ENCODE assay signal across 17 cellular contexts in genomic region chr2:137507237-137507636, GRCh38.
"Had no signal": no experiment of that assay in that cellular context is flagged by ENCODE, and none has a peak within 500 bp of the region (broad histone marks: within the 10 kb centered on the region; RNA-seq: fewer than 3 reads in every experiment).

No MANE protein-coding gene starts in this region.

- H3K36me3 Mint-ChIP-seq: activated naive CD4-positive, alpha-beta T cell treated with anti-CD3 and anti-CD28 coated beads, Interleukin-2, amount 50 U/mL, for 72 hours had no signal

- H3K4me1 ChIP-seq: sigmoid colon had no signal

- ATAC-seq: activated naive CD4-positive, alpha-beta T cell treated with anti-CD3 and anti-CD28 coated beads, Interleukin-2, amount 50 U/mL, for 72 hours; activated T-cell treated with anti-CD3 and anti-CD28 coated beads, Interleukin-2, amount 50 U/mL, for 4 hours; effector memory CD8-positive, alpha-beta T cell had no signal

- DNase-seq: activated CD4-positive, alpha-beta T cell treated with anti-CD3 and anti-CD28 coated beads, Interleukin-2, amount 50 U/mL, for 48 hours; activated CD4-positive, CD25-positive, alpha-beta regulatory T cell treated with anti-CD3 and anti-CD28 coated beads, Interleukin-2, amount 50 U/mL, for 72 hours; activated effector memory CD4-positive, alpha-beta T cell treated with anti-CD3 and anti-CD28 coated beads, Interleukin-2, amount 50 U/mL, for 16 hours; activated T-cell treated with anti-CD3 and anti-CD28 coated beads, Interleukin-2, amount 50 U/mL, for 4 hours; amniotic stem cell; brain microvascular endothelial cell; effector memory CD8-positive, alpha-beta T cell; glutamatergic neuron; mammary epithelial cell; sigmoid colon; stimulated activated CD4-positive, alpha-beta T cell treated with anti-CD3 and anti-CD28 coated beads, Interleukin-2, amount 100 ng/mL, for 24 hours; stimulated activated naive CD4-positive, alpha-beta T cell; substantia nigra; trophoblast cell had no signal

- H3K27ac ChIP-seq: brain microvascular endothelial cell, sigmoid colon had no signal

- H3K27me3 Mint-ChIP-seq: effector memory CD8-positive, alpha-beta T cell had no signal

- H3K27me3 ChIP-seq: brain microvascular endothelial cell, sigmoid colon had no signal

- H3K4me3 Mint-ChIP-seq: activated T-cell treated with anti-CD3 and anti-CD28 coated beads, Interleukin-2, amount 50 U/mL, for 4 hours; effector memory CD8-positive, alpha-beta T cell; nephron; T-helper 2 cell treated with Interferon-gamma antibody and Interleukin-4, amounts not matched to agents 5 μg/mL and 100 μg/mL, for 36 hours had no signal

- H3K4me3 ChIP-seq: sigmoid colon had no signal

- H3K27ac Mint-ChIP-seq: effector memory CD8-positive, alpha-beta T cell; nephron; T-helper 2 cell treated with Interferon-gamma antibody and Interleukin-4, amounts not matched to agents 5 μg/mL and 100 μg/mL, for 36 hours had no signal

- H3K9me3 ChIP-seq: sigmoid colon had no signal

- H3K9me3 Mint-ChIP-seq: activated T-cell treated with anti-CD3 and anti-CD28 coated beads, Interleukin-2, amount 50 U/mL, for 4 hours; effector memory CD8-positive, alpha-beta T cell; nephron; T-helper 2 cell treated with Interferon-gamma antibody and Interleukin-4, amounts not matched to agents 5 μg/mL and 100 μg/mL, for 36 hours had no signal

- H3K36me3 ChIP-seq: brain microvascular endothelial cell, sigmoid colon had no signal
